Comparison of ENCODE assay signal across 21 cellular contexts in genomic region chr20:47287609-47288144, GRCh38.
"Had no signal": no experiment of that assay in that cellular context is flagged by ENCODE, and none has a peak within 500 bp of the region (broad histone marks: within the 10 kb centered on the region; RNA-seq: fewer than 3 reads in every experiment).

No MANE protein-coding gene starts in this region.

- H3K4me1 ChIP-seq: foreskin keratinocyte, sigmoid colon, transverse colon had no signal

- DNase-seq: activated CD4-positive, alpha-beta memory T cell treated with anti-CD3 and anti-CD28 coated beads for 36 hours; activated CD4-positive, alpha-beta T cell treated with anti-CD3 and anti-CD28 coated beads for 4 hours; activated CD4-positive, CD25-positive, alpha-beta regulatory T cell; activated gamma-delta T cell; activated naive CD8-positive, alpha-beta T cell treated with anti-CD3 and anti-CD28 coated beads for 36 hours; amygdala; foreskin keratinocyte; left colon; nucleus accumbens; sigmoid colon; stimulated activated CD4-positive, alpha-beta T cell treated with anti-CD3 and anti-CD28 coated beads, Interleukin-15, amount 100 ng/mL, for 24 hours; stimulated activated naive B cell treated with anti-CD40 and anti-IgM and Interleukin-4, amounts not matched to agents 10 μg/mL and 1 μg/mL and 100 μg/mL, for 72 hours; T-helper 17 cell; transverse colon had no signal

- H3K9me3 ChIP-seq: sigmoid colon, transverse colon had no signal

- ATAC-seq: foreskin keratinocyte; left colon; natural killer cell treated with Interleukin-12 subunit alpha and Interleukin-12 subunit beta and Interleukin-15 and Interleukin-18, amount 100 ng/mL, for 72 hours; stimulated activated naive B cell treated with anti-CD40 and anti-IgM and Interleukin-4, amounts not matched to agents 10 μg/mL and 1 μg/mL and 100 μg/mL, for 72 hours; T-helper 17 cell had no signal

- H2AFZ ChIP-seq: parathyroid adenoma had no signal

- H3K9me3 Mint-ChIP-seq: activated CD4-positive, alpha-beta memory T cell treated with anti-CD3 and anti-CD28 coated beads for 36 hours; activated naive CD8-positive, alpha-beta T cell treated with anti-CD3 and anti-CD28 coated beads for 36 hours; memory B cell; natural killer cell treated with Interleukin-12 subunit alpha and Interleukin-12 subunit beta and Interleukin-15 and Interleukin-18, amount 100 ng/mL, for 72 hours; stimulated activated naive B cell treated with anti-CD40 and anti-IgM and Interleukin-4, amounts not matched to agents 10 μg/mL and 1 μg/mL and 100 μg/mL, for 72 hours had no signal

- H3K4me3 ChIP-seq: sigmoid colon, smooth muscle cell, transverse colon had no signal

- H3K9ac ChIP-seq: parathyroid adenoma had no signal

- H3K27ac Mint-ChIP-seq: activated CD4-positive, alpha-beta memory T cell treated with anti-CD3 and anti-CD28 coated beads for 36 hours; activated naive CD8-positive, alpha-beta T cell treated with anti-CD3 and anti-CD28 coated beads for 36 hours; memory B cell; stimulated activated naive B cell treated with anti-CD40 and anti-IgM and Interleukin-4, amounts not matched to agents 10 μg/mL and 1 μg/mL and 100 μg/mL, for 72 hours had no signal

- H3K27ac ChIP-seq: foreskin keratinocyte, parathyroid adenoma, sigmoid colon, transverse colon had no signal

- H3K4me1 Mint-ChIP-seq: activated naive CD8-positive, alpha-beta T cell treated with anti-CD3 and anti-CD28 coated beads for 36 hours; memory B cell; stimulated activated naive B cell treated with anti-CD40 and anti-IgM and Interleukin-4, amounts not matched to agents 10 μg/mL and 1 μg/mL and 100 μg/mL, for 72 hours had no signal

- FAIRE-seq: bronchial epithelial cell, keratinocyte, urothelium cell line had no signal

- H3K27me3 ChIP-seq: foreskin keratinocyte, sigmoid colon, transverse colon had no signal

- H3K27me3 Mint-ChIP-seq: activated CD4-positive, alpha-beta memory T cell treated with anti-CD3 and anti-CD28 coated beads for 36 hours; activated naive CD8-positive, alpha-beta T cell treated with anti-CD3 and anti-CD28 coated beads for 36 hours; memory B cell; natural killer cell treated with Interleukin-12 subunit alpha and Interleukin-12 subunit beta and Interleukin-15 and Interleukin-18, amount 100 ng/mL, for 72 hours; stimulated activated naive B cell treated with anti-CD40 and anti-IgM and Interleukin-4, amounts not matched to agents 10 μg/mL and 1 μg/mL and 100 μg/mL, for 72 hours; T-helper 17 cell had no signal

- H3K4me2 ChIP-seq: smooth muscle cell had no signal

- H3K4me3 Mint-ChIP-seq: activated CD4-positive, alpha-beta memory T cell treated with anti-CD3 and anti-CD28 coated beads for 36 hours; activated naive CD8-positive, alpha-beta T cell treated with anti-CD3 and anti-CD28 coated beads for 36 hours; memory B cell; natural killer cell treated with Interleukin-12 subunit alpha and Interleukin-12 subunit beta and Interleukin-15 and Interleukin-18, amount 100 ng/mL, for 72 hours; stimulated activated naive B cell treated with anti-CD40 and anti-IgM and Interleukin-4, amounts not matched to agents 10 μg/mL and 1 μg/mL and 100 μg/mL, for 72 hours; T-helper 17 cell had no signal
